In genomic region chr12:104064031-104064841, GRCh38 we compare ENCODE assay signal across 8 cellular contexts. TPM values are rescaled to one million over a fixed set of nuclear protein-coding genes. Genes with fewer than 3 reads are reported as not detected.
DNase-seq lines count a peak whose midpoint lies in the region; ATAC-seq, FAIRE-seq and TF ChIP-seq lines count a peak whose summit lies in the region.

Gene HCFC2 (plus strand): TSS chr12:104064531. CDS start chr12:104064561, 30 bp downstream.

- peak within 1 kb of the TSS; percentile 89 for H3K4me3 Mint-ChIP-seq in WTC11

- dilution Hi-C loops in keratinocyte (cut with MboI; ENCODE audit: extremely low pct_ligation_motif_present, low sequenced_read_pairs) = no loop called here

- H3K27ac ChIP-seq in caudate nucleus (ENCODE audit: low read depth, low read length) (peak within 1 kb of the TSS; percentile 71), keratinocyte (ENCODE audit: control insufficient read depth, insufficient read depth, low read length) (peak within 1 kb of the TSS; percentile 62)

- H3K9me3 ChIP-seq in keratinocyte (ENCODE audit: control insufficient read depth, low read depth, low read length) = no peaks in the 10 kb centered on the region

- peaks cover 8% of the 10 kb centered on the region; the same call in 1 of the 2 replicates for H3K4me1 Mint-ChIP-seq in WTC11

- H4K20me1 ChIP-seq in keratinocyte (ENCODE audit: control insufficient read depth, extremely low read depth, insufficient read depth, low read length) = no peaks in the 10 kb centered on the region

- H3K36me3 Mint-ChIP-seq in WTC11 = no peaks in the 10 kb centered on the region

- TF ChIP-seq CTCF in AG04449 (IDR thresholded peaks at IDR 0.05; ENCODE audit: insufficient read depth, low read length, missing control alignments) (no peak), WTC11 (IDR thresholded peaks at IDR 0.05) (no peak), keratinocyte (optimal IDR thresholded peaks at IDR 0.05 in 1 of 3, IDR thresholded peaks at IDR 0.05 in 1 of 3, conservative IDR thresholded peaks at IDR 0.05 in 1 of 3; ENCODE audit: extremely low read depth in 1 of 3, insufficient read depth in 2 of 3, low read length in 3 of 3) (no peak)

- no peak for DNase-seq in AG04449 (ENCODE audit: low read depth, low spot score)
- DNase-seq in NCI-H2196 (lab: John Stamatoyannopoulos, UW; ENCODE audit: unreplicated experiment) = peak; percentile 89
- DNase-seq in WTC11 (ENCODE audit: low spot score) = peak; percentile 83
- peak in 60 of 61 donors; percentile 54 to 94 (median 86) for DNase-seq in caudate nucleus (lab: John Stamatoyannopoulos, UW)
- DNase-seq in keratinocyte (ENCODE audit: low read depth, low spot score) = peak; percentile 26
- peak; percentile 73 to 89 (median 86) for DNase-seq in stimulated activated CD4-positive, alpha-beta T cell treated with anti-CD3 and anti-CD28 coated beads, Interleukin-12 subunit alpha, Interleukin-12 subunit beta, amount 100 ng/mL, for 48 hours (ENCODE audit: low read depth in 2 of 3, low spot score in 1 of 3)

- ATAC-seq in GM18870 (IDR thresholded peaks at IDR 0.05; ENCODE audit: unreplicated experiment) (peak; percentile 59), HG03108 (IDR thresholded peaks at IDR 0.05; ENCODE audit: unreplicated experiment) (peak; percentile 88), WTC11 (peak; percentile 88)

- peak within 1 kb of the TSS; percentile 87 for H3K9ac ChIP-seq in keratinocyte (ENCODE audit: control insufficient read depth, extremely low read depth, insufficient read depth, low read length)

- POLR2A ChIA-PET in AG04449 (lab: Yijun Ruan, JAX) (interaction anchor here (0.5 to 1.9 kb wide), 9 partner anchors 15 to 1284 kb away, joined by 3 to 10 read pairs (median 4); partner anchors contain the start of genes GLT8D2 and TDG), WTC11 (lab: Charles Lee) (interaction anchor here (0.7 to 2.1 kb wide), 5 partner anchors 10 to 224 kb away, joined by 3 to 6 read pairs (median 4); partner anchors contain the start of genes GLT8D2, NFYB and NT5DC3)

- H3K4me3 ChIP-seq in AG04449 (ENCODE audit: low read depth, low read length) = peak within 1 kb of the TSS; percentile 91
- H3K4me3 ChIP-seq in keratinocyte (ENCODE audit: control insufficient read depth in 2 of 3, extremely low read depth in 1 of 3, insufficient read depth in 2 of 3, low read depth in 1 of 3, low read length in 3 of 3) = peak within 1 kb of the TSS; percentile 84 to 93 (median 87)

- no peaks in the 10 kb centered on the region for H3K9me1 ChIP-seq in keratinocyte (ENCODE audit: control insufficient read depth, extremely low read depth, insufficient read depth, low read length)

- peak within 1 kb of the TSS; percentile 94 for H2AFZ ChIP-seq in keratinocyte (ENCODE audit: control insufficient read depth, low read length)

- peaks cover 21% of the 10 kb centered on the region for H3K4me1 ChIP-seq in keratinocyte (ENCODE audit: control insufficient read depth, extremely low read depth, insufficient read depth, low read length)

- CTCF ChIA-PET in AG04449 (lab: Yijun Ruan, JAX) (interaction anchor here (0.8 to 5.2 kb wide), 4 partner anchors 10 to 318 kb away, joined by 3 to 33 read pairs (median 3); no protein-coding TSS in a partner anchor), WTC11 (lab: Charles Lee) (interaction anchor here (0.8 to 1.8 kb wide), 5 partner anchors 8 to 61 kb away, joined by 3 to 16 read pairs (median 3); no protein-coding TSS in a partner anchor)

- peaks cover 14% of the 10 kb centered on the region for H3K79me2 ChIP-seq in keratinocyte (ENCODE audit: control insufficient read depth, insufficient read depth, low read length)

- H3K4me2 ChIP-seq in keratinocyte (ENCODE audit: control insufficient read depth, extremely low read depth, insufficient read depth, low read depth, low read length) = peak within 1 kb of the TSS; percentile 95

- FAIRE-seq in keratinocyte (lab: Jason Lieb, UNC) = no peak

- no peaks in the 10 kb centered on the region for H3K9me3 Mint-ChIP-seq in WTC11

- no peaks in the 10 kb centered on the region for H3K27me3 ChIP-seq in keratinocyte (ENCODE audit: control insufficient read depth, extremely low read depth, insufficient read depth, low read length)

- H3K27me3 Mint-ChIP-seq in WTC11 (ENCODE audit: low read depth) = peaks cover 31% of the 10 kb centered on the region

- H3K36me3 ChIP-seq in keratinocyte (ENCODE audit: control insufficient read depth in 2 of 2, extremely low read depth in 1 of 2, insufficient read depth in 2 of 2, low read length in 2 of 2) = peaks cover 0 to 1% of the 10 kb centered on the region in 2 experiments

- H3K27ac Mint-ChIP-seq in WTC11 = no peak within 1 kb of the TSS; the same call in 1 of the 2 replicates

TF ChIP-seq in WTC11, 78 proteins besides CTCF, POLR2A, EP300 and RAD21 (continues in another document):
- TF ChIP-seq GRHL2 (CRISPR knock-in tag; IDR thresholded peaks at IDR 0.05; ENCODE audit: insufficient replicate concordance, severe bottlenecking) (no peak), ZNF317 (CRISPR knock-in tag; IDR thresholded peaks at IDR 0.05; ENCODE audit: borderline replicate concordance, low read depth) (0 out of 2 replicates have a peak, but pooled peaks have one; percentile 12), SMAD4 (CRISPR knock-in tag; IDR thresholded peaks at IDR 0.05) (no peak), ZNF281 (CRISPR knock-in tag; IDR thresholded peaks at IDR 0.05) (peak; percentile 46), FOXK1 (CRISPR knock-in tag; IDR thresholded peaks at IDR 0.05) (peak; percentile 14; the same call in 1 of the 2 replicates), MYBL2 (CRISPR knock-in tag; IDR thresholded peaks at IDR 0.05) (peak; percentile 58; the same call in 1 of the 2 replicates), USF1 (CRISPR knock-in tag; IDR thresholded peaks at IDR 0.05) (peak; percentile 98), HMGXB4 (CRISPR knock-in tag; IDR thresholded peaks at IDR 0.05) (peak; percentile 78)

RNA-seq across cellular contexts. Expression of gene HCFC2, which starts in this region (rescaled TPM):
- 1.6 to 2.1 TPM (median 1.6 TPM) in 3 replicates for total RNA-seq in WTC11 (2021)
- polyA plus RNA-seq in keratinocyte = 5.3 to 8.4 TPM (median 8.3 TPM) in 3 replicates
- polyA plus RNA-seq in keratinocyte (2011; ENCODE audit: low read depth) = 2.4 TPM
- polyA plus RNA-seq in keratinocyte (2011; cell fraction: cytosol; rRNA removed) = 3.1 and 8.2 TPM in 2 replicates
- 11.9 and 12.8 TPM in 2 replicates for polyA plus RNA-seq in keratinocyte (2011; cell fraction: nucleus; rRNA removed)
- polyA plus RNA-seq in keratinocyte (2012; ENCODE audit: low replicate concordance) = 4.4 and 6.6 TPM in 2 replicates
- polyA minus RNA-seq in keratinocyte = 1.9 to 14.2 TPM (median 7.5 TPM) in 3 replicates
- polyA minus RNA-seq in keratinocyte (2011; cell fraction: cytosol; rRNA and poly(A)+ RNA removed) = 3.5 TPM
- polyA minus RNA-seq in keratinocyte (2011; cell fraction: nucleus; rRNA and poly(A)+ RNA removed) = 6.5 and 14.7 TPM in 2 replicates
